In the genomic region with DNA sequence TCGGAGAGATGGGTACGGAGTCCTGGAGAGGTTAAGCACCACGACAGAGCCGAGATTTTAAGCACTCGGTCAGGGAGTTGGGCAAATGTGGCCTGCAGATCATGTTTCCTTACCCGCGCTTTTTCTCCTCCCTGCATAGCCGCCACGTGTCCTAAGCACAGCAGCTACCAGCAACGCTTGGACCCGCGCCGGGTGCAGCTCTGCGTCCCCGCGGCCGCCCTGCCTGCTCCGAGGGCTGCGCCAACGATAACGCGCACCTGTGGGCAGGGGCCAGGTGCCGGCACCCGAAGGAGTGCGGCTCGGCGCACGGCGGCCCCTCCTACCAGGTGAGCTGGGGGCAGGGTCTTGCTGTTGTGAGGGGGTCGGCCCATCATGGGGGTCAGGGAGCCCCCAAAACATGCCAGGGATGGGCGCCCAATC, we compare ENCODE assay signal across 10 cellular contexts. TPM values are rescaled to one million over a fixed set of nuclear protein-coding genes. Genes with fewer than 3 reads are reported as not detected.
A peak's percentile ranks its signal among the peaks of the same experiment; 100 is the strongest.
DNase-seq lines count a peak whose midpoint lies in the region; ATAC-seq and TF ChIP-seq lines count a peak whose summit lies in the region.
"Had no signal": no experiment of that assay in that cellular context is flagged by ENCODE, and none has a peak within 500 bp of the region (broad histone marks: within the 10 kb centered on the region; RNA-seq: fewer than 3 reads in every experiment).

No MANE protein-coding gene starts in this region.

- peak; percentile 20; the same call in 1 of the 2 replicates for TF ChIP-seq CTCF in WTC11 (IDR thresholded peaks at IDR 0.05)
- TF ChIP-seq CTCF in suprapubic skin (IDR thresholded peaks at IDR 0.05) = no peak

- peaks cover 16% of the 10 kb centered on the region for H3K4me1 Mint-ChIP-seq in WTC11

- H3K4me1 ChIP-seq in suprapubic skin = peaks cover 41% of the 10 kb centered on the region

- no peaks in the 10 kb centered on the region for H3K9me3 ChIP-seq in suprapubic skin
- H3K9me3 ChIP-seq: spleen had no signal

- no peaks in the 10 kb centered on the region for H3K27me3 ChIP-seq in suprapubic skin

- TF ChIP-seq EP300 in suprapubic skin (IDR thresholded peaks at IDR 0.05) = no peak

- CTCF ChIA-PET in WTC11 (lab: Charles Lee) = interaction anchor here (0.7 to 3.9 kb wide), 19 partner anchors 10 to 252 kb away, joined by 3 to 58 read pairs (median 9); a partner anchor contains a TSS

- no peaks in the 10 kb centered on the region for H3K36me3 Mint-ChIP-seq in WTC11

- no peaks in the 10 kb centered on the region; the same call in 1 of the 2 replicates for H3K9me3 Mint-ChIP-seq in WTC11

- peak overlapping the region; percentile 13 for H3K4me3 ChIP-seq in suprapubic skin

- POLR2A ChIA-PET in WTC11 (lab: Charles Lee) = interaction anchor here (1.0 kb wide), 2 partner anchors 23 to 24 kb away, joined by 3 to 5 read pairs; no protein-coding TSS in a partner anchor

- no peak overlapping the region for H3K27ac Mint-ChIP-seq in WTC11

- peaks cover 5% of the 10 kb centered on the region for H3K27me3 Mint-ChIP-seq in WTC11 (ENCODE audit: low read depth)

- no peak for TF ChIP-seq POLR2A in suprapubic skin (IDR thresholded peaks at IDR 0.05)

- WGBS in suprapubic skin = 17% methylated on average over 6 of the region's 31 CpGs

- DNase-seq in NCI-H82 (lab: John Stamatoyannopoulos, UW) = peak; percentile 52
- DNase-seq in NCI-H82 treated with DMSO at 0.1 percent for 48 hours (lab: John Stamatoyannopoulos, UW; ENCODE audit: unreplicated experiment) = no peak
- DNase-seq in WTC11 (ENCODE audit: low spot score) = peak; percentile 72
- peak; percentile 63 for DNase-seq in islet precursor cell
- DNase-seq in suprapubic skin (ENCODE audit: low spot score in 2 of 2) = no peak
- DNase-seq in kidney tubule cell (ENCODE audit: low spot score) = no peak
- DNase-seq in occipital lobe (lab: John Stamatoyannopoulos, UW) = no peak
- DNase-seq in NCI-H187 (lab: John Stamatoyannopoulos, UW) = no peak
- DNase-seq: spleen had no signal

- ATAC-seq in WTC11 = peak; percentile 79

- no peaks in the 10 kb centered on the region for H3K36me3 ChIP-seq in suprapubic skin
- H3K36me3 ChIP-seq: spleen had no signal

- peak overlapping the region; percentile 55 for H3K4me3 Mint-ChIP-seq in WTC11

- H3K27ac ChIP-seq in suprapubic skin = no peak overlapping the region
- H3K27ac ChIP-seq: spleen had no signal

TF ChIP-seq in WTC11, 78 proteins besides CTCF, POLR2A, EP300 and RAD21 (continues in another document):
- no peak for TF ChIP-seq ATF1 (CRISPR knock-in tag; IDR thresholded peaks at IDR 0.05)
- no peak for TF ChIP-seq GRHL2 (CRISPR knock-in tag; IDR thresholded peaks at IDR 0.05; ENCODE audit: insufficient replicate concordance, severe bottlenecking)
- no peak for TF ChIP-seq TP53 (CRISPR knock-in tag; IDR thresholded peaks at IDR 0.05)
- peak; percentile 51; the same call in 1 of the 2 replicates for TF ChIP-seq FOXK1 (CRISPR knock-in tag; IDR thresholded peaks at IDR 0.05)
- TF ChIP-seq FOXP1 (CRISPR knock-in tag; IDR thresholded peaks at IDR 0.05; ENCODE audit: borderline replicate concordance) = peak; percentile 54; the same call in 1 of the 2 replicates
- peak; percentile 66; the same call in 1 of the 2 replicates for TF ChIP-seq SMAD3 (CRISPR knock-in tag; IDR thresholded peaks at IDR 0.05; ENCODE audit: borderline replicate concordance)
- TF ChIP-seq, protein P1, sequence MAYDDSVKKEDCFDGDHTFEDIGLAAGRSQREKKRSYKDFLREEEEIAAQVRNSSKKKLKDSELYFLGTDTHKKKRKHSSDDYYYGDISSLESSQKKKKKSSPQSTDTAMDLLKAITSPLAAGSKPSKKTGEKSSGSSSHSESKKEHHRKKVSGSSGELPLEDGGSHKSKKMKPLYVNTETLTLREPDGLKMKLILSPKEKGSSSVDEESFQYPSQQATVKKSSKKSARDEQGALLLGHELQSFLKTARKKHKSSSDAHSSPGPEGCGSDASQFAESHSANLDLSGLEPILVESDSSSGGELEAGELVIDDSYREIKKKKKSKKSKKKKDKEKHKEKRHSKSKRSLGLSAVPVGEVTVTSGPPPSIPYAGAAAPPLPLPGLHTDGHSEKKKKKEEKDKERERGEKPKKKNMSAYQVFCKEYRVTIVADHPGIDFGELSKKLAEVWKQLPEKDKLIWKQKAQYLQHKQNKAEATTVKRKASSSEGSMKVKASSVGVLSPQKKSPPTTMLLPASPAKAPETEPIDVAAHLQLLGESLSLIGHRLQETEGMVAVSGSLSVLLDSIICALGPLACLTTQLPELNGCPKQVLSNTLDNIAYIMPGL (CRISPR knock-in tag; IDR thresholded peaks at IDR 0.05) = no peak; the same call in 1 of the 2 replicates
- TF ChIP-seq, protein P2, sequence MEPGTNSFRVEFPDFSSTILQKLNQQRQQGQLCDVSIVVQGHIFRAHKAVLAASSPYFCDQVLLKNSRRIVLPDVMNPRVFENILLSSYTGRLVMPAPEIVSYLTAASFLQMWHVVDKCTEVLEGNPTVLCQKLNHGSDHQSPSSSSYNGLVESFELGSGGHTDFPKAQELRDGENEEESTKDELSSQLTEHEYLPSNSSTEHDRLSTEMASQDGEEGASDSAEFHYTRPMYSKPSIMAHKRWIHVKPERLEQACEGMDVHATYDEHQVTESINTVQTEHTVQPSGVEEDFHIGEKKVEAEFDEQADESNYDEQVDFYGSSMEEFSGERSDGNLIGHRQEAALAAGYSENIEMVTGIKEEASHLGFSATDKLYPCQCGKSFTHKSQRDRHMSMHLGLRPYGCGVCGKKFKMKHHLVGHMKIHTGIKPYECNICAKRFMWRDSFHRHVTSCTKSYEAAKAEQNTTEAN (CRISPR knock-in tag; IDR thresholded peaks at IDR 0.05) = no peak
- TF ChIP-seq SP1 (CRISPR knock-in tag; conservative IDR thresholded peaks at IDR 0.05) = no peak
- no peak for TF ChIP-seq ZNF416 (CRISPR knock-in tag; IDR thresholded peaks at IDR 0.05)
- no peak for TF ChIP-seq NFYB (CRISPR knock-in tag; conservative IDR thresholded peaks at IDR 0.05; ENCODE audit: low read depth)
- no peak for TF ChIP-seq RELA (CRISPR knock-in tag; IDR thresholded peaks at IDR 0.05; ENCODE audit: borderline replicate concordance)
- TF ChIP-seq, protein P3, sequence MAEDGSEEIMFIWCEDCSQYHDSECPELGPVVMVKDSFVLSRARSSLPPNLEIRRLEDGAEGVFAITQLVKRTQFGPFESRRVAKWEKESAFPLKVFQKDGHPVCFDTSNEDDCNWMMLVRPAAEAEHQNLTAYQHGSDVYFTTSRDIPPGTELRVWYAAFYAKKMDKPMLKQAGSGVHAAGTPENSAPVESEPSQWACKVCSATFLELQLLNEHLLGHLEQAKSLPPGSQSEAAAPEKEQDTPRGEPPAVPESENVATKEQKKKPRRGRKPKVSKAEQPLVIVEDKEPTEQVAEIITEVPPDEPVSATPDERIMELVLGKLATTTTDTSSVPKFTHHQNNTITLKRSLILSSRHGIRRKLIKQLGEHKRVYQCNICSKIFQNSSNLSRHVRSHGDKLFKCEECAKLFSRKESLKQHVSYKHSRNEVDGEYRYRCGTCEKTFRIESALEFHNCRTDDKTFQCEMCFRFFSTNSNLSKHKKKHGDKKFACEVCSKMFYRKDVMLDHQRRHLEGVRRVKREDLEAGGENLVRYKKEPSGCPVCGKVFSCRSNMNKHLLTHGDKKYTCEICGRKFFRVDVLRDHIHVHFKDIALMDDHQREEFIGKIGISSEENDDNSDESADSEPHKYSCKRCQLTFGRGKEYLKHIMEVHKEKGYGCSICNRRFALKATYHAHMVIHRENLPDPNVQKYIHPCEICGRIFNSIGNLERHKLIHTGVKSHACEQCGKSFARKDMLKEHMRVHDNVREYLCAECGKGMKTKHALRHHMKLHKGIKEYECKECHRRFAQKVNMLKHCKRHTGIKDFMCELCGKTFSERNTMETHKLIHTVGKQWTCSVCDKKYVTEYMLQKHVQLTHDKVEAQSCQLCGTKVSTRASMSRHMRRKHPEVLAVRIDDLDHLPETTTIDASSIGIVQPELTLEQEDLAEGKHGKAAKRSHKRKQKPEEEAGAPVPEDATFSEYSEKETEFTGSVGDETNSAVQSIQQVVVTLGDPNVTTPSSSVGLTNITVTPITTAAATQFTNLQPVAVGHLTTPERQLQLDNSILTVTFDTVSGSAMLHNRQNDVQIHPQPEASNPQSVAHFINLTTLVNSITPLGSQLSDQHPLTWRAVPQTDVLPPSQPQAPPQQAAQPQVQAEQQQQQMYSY (CRISPR knock-in tag; IDR thresholded peaks at IDR 0.05) = no peak
- no peak for TF ChIP-seq ZNF263 (CRISPR knock-in tag; IDR thresholded peaks at IDR 0.05; ENCODE audit: low read depth)
- TF ChIP-seq ZNF671 (CRISPR knock-in tag; IDR thresholded peaks at IDR 0.05) = no peak
- TF ChIP-seq, protein P4, sequence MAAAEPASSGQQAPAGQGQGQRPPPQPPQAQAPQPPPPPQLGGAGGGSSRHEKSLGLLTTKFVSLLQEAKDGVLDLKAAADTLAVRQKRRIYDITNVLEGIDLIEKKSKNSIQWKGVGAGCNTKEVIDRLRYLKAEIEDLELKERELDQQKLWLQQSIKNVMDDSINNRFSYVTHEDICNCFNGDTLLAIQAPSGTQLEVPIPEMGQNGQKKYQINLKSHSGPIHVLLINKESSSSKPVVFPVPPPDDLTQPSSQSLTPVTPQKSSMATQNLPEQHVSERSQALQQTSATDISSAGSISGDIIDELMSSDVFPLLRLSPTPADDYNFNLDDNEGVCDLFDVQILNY (CRISPR knock-in tag; IDR thresholded peaks at IDR 0.05) = peak; percentile 47; the same call in 1 of the 2 replicates
- TF ChIP-seq IRF2 (CRISPR knock-in tag; IDR thresholded peaks at IDR 0.05; ENCODE audit: borderline replicate concordance, low read depth) = no peak
- no peak for TF ChIP-seq ZNF396 (CRISPR knock-in tag; IDR thresholded peaks at IDR 0.05; ENCODE audit: borderline replicate concordance)
- TF ChIP-seq, protein P5, sequence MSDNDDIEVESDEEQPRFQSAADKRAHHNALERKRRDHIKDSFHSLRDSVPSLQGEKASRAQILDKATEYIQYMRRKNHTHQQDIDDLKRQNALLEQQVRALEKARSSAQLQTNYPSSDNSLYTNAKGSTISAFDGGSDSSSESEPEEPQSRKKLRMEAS (CRISPR knock-in tag; IDR thresholded peaks at IDR 0.05) = peak; percentile 98
- TF ChIP-seq NFE2L1 (CRISPR knock-in tag; IDR thresholded peaks at IDR 0.05) = peak; percentile 65; the same call in 1 of the 2 replicates

RNA-seq across cellular contexts. Expression of a gene that starts 24.8 kb away (rescaled TPM):
- total RNA-seq in WTC11 (2021) (1.0 to 1.8 TPM (median 1.2 TPM) in 3 replicates), suprapubic skin (100 to 1,000 TPM; 383 to 765 (median 575) TPM), occipital lobe (not detected)
- total RNA-seq: fibroblast of villous mesenchyme, spleen had no signal

RNA-seq across cellular contexts. Expression of a gene that starts 44.1 kb away (rescaled TPM):
- total RNA-seq in WTC11 (2021) = 14.2 to 15.7 TPM (median 15.1 TPM) in 3 replicates
- total RNA-seq in suprapubic skin = 10 to 100 TPM in 1 of 4 donors, 1 to 10 TPM in 3; 4.3 to 11.8 (median 7.8) TPM
- 14.2 TPM for total RNA-seq in occipital lobe
- total RNA-seq: fibroblast of villous mesenchyme had no signal

RNA-seq across cellular contexts. Expression of a gene that starts 47.8 kb away (rescaled TPM):
- 11.3 to 13.4 TPM (median 13.3 TPM) in 3 replicates for total RNA-seq in WTC11 (2021)
- total RNA-seq in suprapubic skin = 10 to 100 TPM in 1 of 4 donors, 1 to 10 TPM in 3; 2.0 to 10.9 (median 6.7) TPM
- not detected for total RNA-seq in occipital lobe
- total RNA-seq: fibroblast of villous mesenchyme had no signal

RNA-seq across cellular contexts. Expression of a gene that starts 49.3 kb away (rescaled TPM):
- total RNA-seq in WTC11 (2021) = 20.8 to 35.5 TPM (median 34.6 TPM) in 3 replicates
- 1 to 10 TPM in 1 of 4 donors, under 1 TPM in 2, not detected in 1; 0.26 to 1.7 (median 0.56) TPM for total RNA-seq in suprapubic skin
- total RNA-seq in occipital lobe = not detected
- total RNA-seq: fibroblast of villous mesenchyme had no signal

RNA-seq across cellular contexts. Expression of a gene that starts 52.2 kb away (rescaled TPM):
- total RNA-seq in WTC11 (2021) (16.7 to 16.9 TPM (median 16.9 TPM) in 3 replicates), suprapubic skin (1 to 10 TPM in 1 of 4 donors, not detected in 3; 2.2 TPM), occipital lobe (24.0 TPM)

Comparison
In these comparisons a context has a peak if more than half of its experiments do, and no peak if none do; other contexts are left out.
1. DNase-seq: peak in NCI-H82 (single experiment), WTC11 (single experiment) and islet precursor cell (single experiment); none in NCI-H82 treated with DMSO at 0.1 percent for 48 hours (single experiment), suprapubic skin (0 of 2), kidney tubule cell (single experiment), occipital lobe (single experiment) and NCI-H187 (0 of 2).
2. RNA of a gene that starts 24.8 kb away (total RNA-seq): 383 to 765 TPM in suprapubic skin; 1.0 to 1.8 TPM in WTC11 and not detected in occipital lobe (single experiment); every median in the first group is over 100 times any median in the second.